Comparison of ENCODE assay signal across 9 cellular contexts in the genomic region with DNA sequence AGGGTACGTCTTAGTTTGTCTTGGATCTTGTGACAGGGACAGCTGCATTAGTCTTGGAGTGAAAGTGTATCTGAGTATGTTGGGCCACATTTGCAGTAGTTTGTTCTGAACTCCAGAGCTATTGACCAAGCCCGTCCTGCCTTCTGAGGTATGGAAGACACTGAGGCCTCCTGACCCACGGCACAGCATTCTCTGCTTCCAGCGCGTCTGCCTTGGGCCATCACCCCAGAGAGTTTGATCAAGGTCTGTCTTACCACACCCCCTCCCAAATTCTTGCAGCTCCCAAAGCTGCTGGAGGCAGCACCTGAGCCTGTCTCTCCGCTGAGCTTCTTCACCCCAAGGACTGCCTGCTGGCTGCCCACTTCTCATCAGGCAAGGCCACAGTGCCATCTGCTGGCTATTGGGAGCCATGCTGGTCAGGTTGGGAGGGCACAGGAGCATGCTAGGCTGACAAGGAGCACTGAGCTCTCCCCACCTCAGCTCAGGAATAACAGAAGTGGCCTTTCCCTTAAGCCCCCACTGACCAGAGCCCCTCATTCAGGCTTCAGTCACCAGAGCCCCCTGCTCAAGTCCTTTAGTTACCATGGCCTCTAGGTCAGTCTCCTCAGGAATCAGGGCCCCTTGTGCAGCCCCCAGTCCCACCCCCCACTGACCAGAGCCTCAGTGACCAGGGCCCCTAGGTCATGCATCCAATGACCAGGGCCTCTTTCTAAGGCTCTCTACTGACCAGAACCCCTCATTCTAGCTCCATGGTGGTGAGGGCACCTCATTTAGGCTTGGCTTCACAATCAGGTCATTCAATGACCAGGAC. TPM values are rescaled to one million over a fixed set of nuclear protein-coding genes. Genes with fewer than 3 reads are reported as not detected.
DNase-seq lines count a peak whose midpoint lies in the region; ATAC-seq, FAIRE-seq and TF ChIP-seq lines count a peak whose summit lies in the region.
"Had no signal": no experiment of that assay in that cellular context is flagged by ENCODE, and none has a peak within 500 bp of the region (broad histone marks: within the 10 kb centered on the region; RNA-seq: fewer than 3 reads in every experiment).

No MANE protein-coding gene starts in this region.

- no peaks in the 10 kb centered on the region for H3K9me1 ChIP-seq in endothelial cell of umbilical vein (replicated peaks; ENCODE audit: control insufficient read depth, extremely low read depth, insufficient read depth, low read length)

- no peak overlapping the region for H3K4me2 ChIP-seq in endothelial cell of umbilical vein (ENCODE audit: insufficient read depth, low read length)

- H3K9me3 ChIP-seq in endothelial cell of umbilical vein (replicated peaks; ENCODE audit: control insufficient read depth, insufficient read depth, low read length), result no peaks in the 10 kb centered on the region

- intact Hi-C loops in CD14-positive monocyte (cut with micrococcal nuclease) (loop anchor here in 1 of 2 donors (5.0 kb wide), 1 partner anchor 341 kb away; no protein-coding TSS in a partner anchor), endothelial cell of umbilical vein (cut with micrococcal nuclease) (loop anchor here (1.0 kb wide), 3 partner anchors 65 to 340 kb away; no protein-coding TSS in a partner anchor)

- H3K27me3 Mint-ChIP-seq in CD14-positive monocyte (ENCODE audit: low read depth in 3 of 3), result no peaks in the 10 kb centered on the region

- ATAC-seq in HG03442 (IDR thresholded peaks at IDR 0.05; ENCODE audit: unreplicated experiment), result peak; percentile 97

- H3K27me3 ChIP-seq in endothelial cell of umbilical vein (ENCODE audit: control insufficient read depth in 2 of 2, insufficient read depth in 2 of 2, low read length in 2 of 2), result no peaks in the 10 kb centered on the region

- H3K4me1 Mint-ChIP-seq in CD14-positive monocyte, result no peaks in the 10 kb centered on the region

- POLR2A ChIA-PET in endothelial cell of umbilical vein (lab: Charles Lee), result no interaction called here

- CTCF ChIA-PET in endothelial cell of umbilical vein (lab: Charles Lee), result interaction anchor here (0.5 to 5.2 kb wide), 91 partner anchors 9 to 1739 kb away, joined by 3 to 167 read pairs (median 5); partner anchors contain the start of genes APBB1, CAVIN3, CNGA4 and FHIP1B

- no peak overlapping the region for H3K9ac ChIP-seq in endothelial cell of umbilical vein (replicated peaks; ENCODE audit: extremely low read depth, insufficient read depth, low read length)

- H3K36me3 Mint-ChIP-seq in CD14-positive monocyte, result no peaks in the 10 kb centered on the region

- H3K9me3 Mint-ChIP-seq in CD14-positive monocyte, result no peaks in the 10 kb centered on the region

- no peak overlapping the region for H3K4me3 Mint-ChIP-seq in CD14-positive monocyte

- DNase-seq in CD14-positive monocyte (ENCODE audit: low spot score) (peak; percentile 70), GM19238 (ENCODE audit: insufficient read length, low spot score) (peak; percentile 56), NCI-H82 treated with DMSO at 0.1 percent for 48 hours (lab: John Stamatoyannopoulos, UW; ENCODE audit: unreplicated experiment) (peak; percentile 5), endothelial cell of umbilical vein (ENCODE audit: low read depth, low spot score) (peak; percentile 72), mucosa of gallbladder (ENCODE audit: low spot score) (peak; percentile 82)
- peak; percentile 30 to 56 (median 40) for DNase-seq in activated CD8-positive, alpha-beta memory T cell treated with anti-CD3 and anti-CD28 coated beads for 48 hours (ENCODE audit: low read depth in 2 of 3, low spot score in 2 of 3)
- DNase-seq in stimulated activated CD8-positive, alpha-beta memory T cell treated with anti-CD3 and anti-CD28 coated beads, Interleukin-4, amount 100 ng/mL, for 4 hours (ENCODE audit: low read depth in 2 of 2, low spot score in 1 of 2), result peak; percentile 18 to 41

- BruUV-seq in endothelial cell of umbilical vein (replicated peaks; lab: Mats Ljungman, UMichigan), result no TSS peak

- H3K79me2 ChIP-seq in endothelial cell of umbilical vein (ENCODE audit: control insufficient read depth, insufficient read depth, low read length), result no peaks in the 10 kb centered on the region

- H3K4me3 ChIP-seq in endothelial cell of umbilical vein (replicated peaks in 1 of 3; ENCODE audit: insufficient read depth in 1 of 3, low read depth in 1 of 3, low read length in 3 of 3), result no peak overlapping the region
- H3K4me3 ChIP-seq: SK-N-MC had no signal

- FAIRE-seq in endothelial cell of umbilical vein (lab: Jason Lieb, UNC), result peak; percentile 92

- TF ChIP-seq POLR2A in endothelial cell of umbilical vein (IDR thresholded peaks at IDR 0.05; ENCODE audit: low read depth, low read length), result no peak

- H4K20me1 ChIP-seq in endothelial cell of umbilical vein (replicated peaks; ENCODE audit: control insufficient read depth, extremely low read depth, insufficient read depth, low read length), result no peaks in the 10 kb centered on the region

- dilution Hi-C loops in endothelial cell of umbilical vein (cut with MboI; ENCODE audit: extremely low pct_ligation_motif_present, low sequenced_read_pairs), result no loop called here

- no peaks in the 10 kb centered on the region for H3K4me1 ChIP-seq in endothelial cell of umbilical vein (ENCODE audit: control insufficient read depth, extremely low read depth, insufficient read depth, low read length)

- no peak overlapping the region for H3K27ac ChIP-seq in endothelial cell of umbilical vein (ENCODE audit: insufficient read depth, low read depth, low read length)
- H3K27ac ChIP-seq: SK-N-MC had no signal

- no peak overlapping the region for H2AFZ ChIP-seq in endothelial cell of umbilical vein (ENCODE audit: low read depth, low read length)

- TF ChIP-seq CTCF in CD14-positive monocyte (IDR thresholded peaks at IDR 0.05), result peak; percentile 76
- TF ChIP-seq CTCF in endothelial cell of umbilical vein (IDR thresholded peaks at IDR 0.05; ENCODE audit: extremely low read depth in 1 of 2, insufficient read depth in 1 of 2, low read depth in 1 of 2, low read length in 2 of 2), result peak; percentile 88 to 97

- no peak overlapping the region for H3K27ac Mint-ChIP-seq in CD14-positive monocyte

- H3K36me3 ChIP-seq in endothelial cell of umbilical vein (ENCODE audit: control insufficient read depth in 2 of 2, extremely low read depth in 1 of 2, insufficient read depth in 2 of 2, low read length in 2 of 2), result no peaks in the 10 kb centered on the region

TF ChIP-seq in endothelial cell of umbilical vein, 7 proteins besides CTCF, POLR2A, EP300 and RAD21:
- TF ChIP-seq FOS (IDR thresholded peaks at IDR 0.05; ENCODE audit: borderline replicate concordance, insufficient read depth, low read length), result no peak
- TF ChIP-seq EZH2 (IDR thresholded peaks at IDR 0.05; ENCODE audit: borderline replicate concordance, low read depth, low read length, severe bottlenecking), result no peak
- TF ChIP-seq, protein P1, sequence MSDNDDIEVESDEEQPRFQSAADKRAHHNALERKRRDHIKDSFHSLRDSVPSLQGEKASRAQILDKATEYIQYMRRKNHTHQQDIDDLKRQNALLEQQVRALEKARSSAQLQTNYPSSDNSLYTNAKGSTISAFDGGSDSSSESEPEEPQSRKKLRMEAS (IDR thresholded peaks at IDR 0.05; ENCODE audit: insufficient read depth, insufficient read length), result no peak
- TF ChIP-seq MYC (IDR thresholded peaks at IDR 0.05; ENCODE audit: low read depth, low read length), result no peak
- TF ChIP-seq JUN (IDR thresholded peaks at IDR 0.05; ENCODE audit: borderline replicate concordance, insufficient read depth, insufficient read length, low read depth), result no peak
- no peak for TF ChIP-seq GATA2 (IDR thresholded peaks at IDR 0.05; ENCODE audit: insufficient read depth, insufficient read length, low read depth, low read length)
- TF ChIP-seq POLR2AphosphoS5 (IDR thresholded peaks at IDR 0.05; ENCODE audit: insufficient read depth, low read depth, low read length), result no peak

RNA-seq across cellular contexts. Expression of gene SMPD1, which starts 27.2 kb away (rescaled TPM):
- polyA plus RNA-seq in CD14-positive monocyte, result 1 to 10 TPM; 4.2 to 4.9 TPM
- 51.9 and 58.9 TPM in 2 replicates for total RNA-seq in endothelial cell of umbilical vein
- 93.6 and 105 TPM in 2 replicates for polyA plus RNA-seq in endothelial cell of umbilical vein
- 83.3 and 85.6 TPM in 2 replicates for polyA plus RNA-seq in endothelial cell of umbilical vein (2011; cell fraction: cytosol; rRNA removed)
- 39.1 and 41.0 TPM in 2 replicates for polyA plus RNA-seq in endothelial cell of umbilical vein (2011; cell fraction: nucleus; rRNA removed)
- 75.0 and 98.9 TPM in 2 replicates for polyA plus RNA-seq in endothelial cell of umbilical vein (2012)
- polyA minus RNA-seq in endothelial cell of umbilical vein, result 43.6 and 51.2 TPM in 2 replicates
- 8.7 TPM for polyA minus RNA-seq in endothelial cell of umbilical vein (2011; cell fraction: cytosol; rRNA and poly(A)+ RNA removed)
- polyA minus RNA-seq in endothelial cell of umbilical vein (2011; cell fraction: nucleus; rRNA and poly(A)+ RNA removed), result 11.1 and 11.8 TPM in 2 replicates
- total RNA-seq in mucosa of gallbladder, result 69.7 TPM

RNA-seq across cellular contexts. Expression of gene CAVIN3, which starts 42.8 kb away (rescaled TPM):
- polyA plus RNA-seq in CD14-positive monocyte (10 to 100 TPM; 11.2 to 13.6 TPM), endothelial cell of umbilical vein (221 and 241 TPM in 2 replicates)
- total RNA-seq in endothelial cell of umbilical vein (153 and 164 TPM in 2 replicates), mucosa of gallbladder (16.3 TPM)
- 93.2 and 148 TPM in 2 replicates for polyA plus RNA-seq in endothelial cell of umbilical vein (2011; cell fraction: cytosol; rRNA removed)
- 50.3 and 61.3 TPM in 2 replicates for polyA plus RNA-seq in endothelial cell of umbilical vein (2011; cell fraction: nucleus; rRNA removed)
- polyA plus RNA-seq in endothelial cell of umbilical vein (2012), result 90.3 and 91.1 TPM in 2 replicates
- 21.3 and 31.6 TPM in 2 replicates for polyA minus RNA-seq in endothelial cell of umbilical vein
- polyA minus RNA-seq in endothelial cell of umbilical vein (2011; cell fraction: cytosol; rRNA and poly(A)+ RNA removed), result 14.2 TPM
- polyA minus RNA-seq in endothelial cell of umbilical vein (2011; cell fraction: nucleus; rRNA and poly(A)+ RNA removed), result 12.1 and 21.8 TPM in 2 replicates

RNA-seq across cellular contexts. Expression of gene APBB1, which starts 55.8 kb away (rescaled TPM):
- 1 to 10 TPM in 1 of 2 donors, under 1 TPM in 1; 0.85 to 2.5 TPM for polyA plus RNA-seq in CD14-positive monocyte
- 44.3 and 48.0 TPM in 2 replicates for total RNA-seq in endothelial cell of umbilical vein
- polyA plus RNA-seq in endothelial cell of umbilical vein, result 63.5 and 63.8 TPM in 2 replicates
- 49.8 and 54.0 TPM in 2 replicates for polyA plus RNA-seq in endothelial cell of umbilical vein (2011; cell fraction: cytosol; rRNA removed)
- polyA plus RNA-seq in endothelial cell of umbilical vein (2011; cell fraction: nucleus; rRNA removed), result 58.4 and 65.1 TPM in 2 replicates
- polyA plus RNA-seq in endothelial cell of umbilical vein (2012), result 48.3 and 48.6 TPM in 2 replicates
- 51.7 and 55.7 TPM in 2 replicates for polyA minus RNA-seq in endothelial cell of umbilical vein
- polyA minus RNA-seq in endothelial cell of umbilical vein (2011; cell fraction: cytosol; rRNA and poly(A)+ RNA removed), result not detected
- polyA minus RNA-seq in endothelial cell of umbilical vein (2011; cell fraction: nucleus; rRNA and poly(A)+ RNA removed), result 15.2 and 20.3 TPM in 2 replicates
- 45.1 TPM for total RNA-seq in mucosa of gallbladder

Comparison
In these comparisons a context has a peak if more than half of its experiments do, and no peak if none do; other contexts are left out.
1. DNase-seq: peak in every context shown above with its lines; median percentile 82 in mucosa of gallbladder; 72 in endothelial cell of umbilical vein; 70 in CD14-positive monocyte; 56 in GM19238; 40 in activated CD8-positive, alpha-beta memory T cell treated with anti-CD3 and anti-CD28 coated beads for 48 hours; 30 in stimulated activated CD8-positive, alpha-beta memory T cell treated with anti-CD3 and anti-CD28 coated beads, Interleukin-4, amount 100 ng/mL, for 4 hours; 5 in NCI-H82 treated with DMSO at 0.1 percent for 48 hours.